Comparison of ENCODE assay signal across 1 cellular context in the genomic region with DNA sequence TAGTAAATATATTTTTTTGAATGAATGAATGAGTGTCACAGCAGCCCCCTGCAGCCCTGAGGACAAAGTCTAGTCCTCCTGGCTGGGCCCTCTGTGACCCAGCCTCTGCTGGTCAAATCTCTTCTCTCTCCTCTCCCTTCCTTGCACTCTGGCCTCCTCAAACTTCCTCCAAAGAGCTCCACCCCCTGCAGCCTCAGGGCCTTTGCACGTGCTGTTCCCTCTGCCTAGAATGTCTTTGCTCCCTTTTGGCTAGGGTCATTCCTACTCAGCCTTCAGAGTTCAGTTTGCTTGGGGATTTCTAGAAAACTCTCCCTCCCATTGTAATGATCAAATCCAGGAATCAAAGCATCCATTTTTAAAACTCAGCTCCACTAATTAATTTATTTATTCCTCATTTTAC.
TF ChIP-seq lines count a peak whose summit lies in the region.

No MANE protein-coding gene starts in this region.

TF ChIP-seq in K562, 482 proteins besides CTCF, POLR2A, EP300 and RAD21 (continued from another document):
- TF ChIP-seq POU5F1 (IDR thresholded peaks at IDR 0.05; ENCODE audit: borderline replicate concordance, low read depth, low read length, partially characterized antibody) (no peak), RBM25 (IDR thresholded peaks at IDR 0.05; ENCODE audit: low read depth, low read length, severe bottlenecking) (peak; percentile 84), ZNF655 (CRISPR knock-in tag; IDR thresholded peaks at IDR 0.05) (no peak), NCOA4 (IDR thresholded peaks at IDR 0.05; ENCODE audit: partially characterized antibody) (no peak), PHB2 (IDR thresholded peaks at IDR 0.05; ENCODE audit: low read depth) (no peak), RNF2 (IDR thresholded peaks at IDR 0.05) (no peak), E2F3 (CRISPR knock-in tag; IDR thresholded peaks at IDR 0.05) (no peak), ZNF12 (CRISPR knock-in tag; IDR thresholded peaks at IDR 0.05) (no peak), TAF1 (IDR thresholded peaks at IDR 0.05; ENCODE audit: control insufficient read depth, extremely low read depth, insufficient read depth, low read length, severe bottlenecking) (no peak), FIP1L1 (IDR thresholded peaks at IDR 0.05; ENCODE audit: low read depth, low read length, poor library complexity, severe bottlenecking) (no peak), BACH1 (tag; IDR thresholded peaks at IDR 0.05) (no peak), ZNF512 (tag; IDR thresholded peaks at IDR 0.05) (no peak), ZNF518B (CRISPR knock-in tag; IDR thresholded peaks at IDR 0.05) (no peak), KLF10 (CRISPR knock-in tag; IDR thresholded peaks at IDR 0.05) (no peak), GABPB2 (CRISPR knock-in tag; conservative IDR thresholded peaks at IDR 0.05) (no peak), HOXB6 (CRISPR knock-in tag; IDR thresholded peaks at IDR 0.05; ENCODE audit: borderline replicate concordance) (no peak), ELF4 (CRISPR knock-in tag; IDR thresholded peaks at IDR 0.05) (no peak), TARDBP (IDR thresholded peaks at IDR 0.05) (no peak), HCFC1 (IDR thresholded peaks at IDR 0.05; ENCODE audit: low read depth, low read length) (no peak), RBFOX2 (IDR thresholded peaks at IDR 0.05; ENCODE audit: low read depth, low read length) (no peak)
